ENCODE assay signal across 9 cellular contexts in genomic region chr5:57441557-57441956, GRCh38. TPM values are rescaled to one million over a fixed set of nuclear protein-coding genes. Genes with fewer than 3 reads are reported as not detected.
DNase-seq lines count a peak whose midpoint lies in the region; ATAC-seq and TF ChIP-seq lines count a peak whose summit lies in the region.
"Had no signal": no experiment of that assay in that cellular context is flagged by ENCODE, and none has a peak within 500 bp of the region (broad histone marks: within the 10 kb centered on the region; RNA-seq: fewer than 3 reads in every experiment).

No MANE protein-coding gene starts in this region.

- H3K27me3 ChIP-seq in BE2C (no peaks in the 10 kb centered on the region), left lung (no peaks in the 10 kb centered on the region), ascending aorta (no peaks in the 10 kb centered on the region)

- ATAC-seq in left lung (peak; percentile 69), left lobe of liver (no peak)
- ATAC-seq: natural killer cell had no signal

- H3K9me3 ChIP-seq in BE2C (no peaks in the 10 kb centered on the region), left lung (no peaks in the 10 kb centered on the region), ascending aorta (no peaks in the 10 kb centered on the region)

- no peak overlapping the region for H3K4me3 ChIP-seq in BE2C (ENCODE audit: low read depth, low read length)
- no peak overlapping the region for H3K4me3 ChIP-seq in astrocyte of the spinal cord (ENCODE audit: low read depth, low read length)
- no peak overlapping the region for H3K4me3 ChIP-seq in left lung
- H3K4me3 ChIP-seq in ascending aorta: no peak overlapping the region

- H3K4me1 ChIP-seq in BE2C: peaks cover 15% of the 10 kb centered on the region
- H3K4me1 ChIP-seq in left lung: peaks cover 0 to 5% of the 10 kb centered on the region in 2 donors
- peaks cover 4 to 20% of the 10 kb centered on the region in 2 donors for H3K4me1 ChIP-seq in ascending aorta

- no peaks in the 10 kb centered on the region for H3K36me3 ChIP-seq in BE2C
- no peaks in the 10 kb centered on the region for H3K36me3 ChIP-seq in left lung
- H3K36me3 ChIP-seq in ascending aorta: no peaks in the 10 kb centered on the region

- intact Hi-C loops in left lung (cut with DNase I) (no loop called here), ascending aorta (cut with DNase I) (no loop called here)

- H3K27ac ChIP-seq in left lung: no peak overlapping the region
- peak overlapping the region in 1 of 2 donors; percentile 40 for H3K27ac ChIP-seq in ascending aorta

- TF ChIP-seq CTCF in BE2C (IDR thresholded peaks at IDR 0.05; ENCODE audit: low read depth, low read length): no peak
- no peak for TF ChIP-seq CTCF in astrocyte of the spinal cord (IDR thresholded peaks at IDR 0.05; ENCODE audit: low read depth, low read length)
- no peak for TF ChIP-seq CTCF in left lung (IDR thresholded peaks at IDR 0.05)
- no peak for TF ChIP-seq CTCF in ascending aorta (IDR thresholded peaks at IDR 0.05)

- in situ Hi-C loops in astrocyte of the spinal cord (cut with HindIII; ENCODE audit: low sequenced_read_pairs): loop anchor here (10.0 kb wide), 1 partner anchor 53 kb away; no protein-coding TSS in a partner anchor

- DNase-seq in BE2C: peak; percentile 56
- peak; percentile 54 for DNase-seq in HT-29 (ENCODE audit: low spot score)
- DNase-seq in astrocyte of the spinal cord (ENCODE audit: low read depth, low spot score): peak; percentile 99
- peak in 1 of 2 donors; percentile 45 for DNase-seq in left lung
- DNase-seq in left lobe of liver (ENCODE audit: low spot score): no peak
- DNase-seq in NCI-H1417 (lab: John Stamatoyannopoulos, UW): no peak
- no peak for DNase-seq in NOMO-1 treated with DMSO at 0.1 percent for 48 hours (lab: John Stamatoyannopoulos, UW; ENCODE audit: unreplicated experiment)
- no peak for DNase-seq in ascending aorta (ENCODE audit: low spot score in 2 of 2)
- DNase-seq: natural killer cell had no signal

RNA-seq across cellular contexts. Expression of gene ACTBL2, which starts 41.1 kb away (rescaled TPM):
- polyA plus RNA-seq in BE2C (2012; ENCODE audit: insufficient read depth, insufficient read length, low read depth): 0.15 TPM
- total RNA-seq in HT-29 (2014; rRNA removed; shearing (Covaris generic)): 0.16 and 0.51 TPM in 2 replicates
- total RNA-seq in left lung: under 1 TPM; 0.16 to 0.29 TPM
- not detected for total RNA-seq in left lobe of liver
- not detected for total RNA-seq in ascending aorta
- total RNA-seq: natural killer cell had no signal

Comparison
In these comparisons a context has a peak if more than half of its experiments do, and no peak if none do; other contexts are left out.
1. DNase-seq: peak in BE2C (single experiment), HT-29 (single experiment) and astrocyte of the spinal cord (single experiment); none in left lobe of liver (single experiment), NCI-H1417 (0 of 3), NOMO-1 treated with DMSO at 0.1 percent for 48 hours (single experiment) and ascending aorta (0 of 2).